Comparison of ENCODE assay signal across 1 cellular context in genomic region chr2:101205521-101205998, GRCh38.
A peak's percentile ranks its signal among the peaks of the same experiment; 100 is the strongest.
TF ChIP-seq lines count a peak whose summit lies in the region.

No MANE protein-coding gene starts in this region.

TF ChIP-seq in HepG2, 621 proteins besides CTCF, POLR2A, EP300 and RAD21 (continued from another document and continues in another):
- TF ChIP-seq, protein P1, sequence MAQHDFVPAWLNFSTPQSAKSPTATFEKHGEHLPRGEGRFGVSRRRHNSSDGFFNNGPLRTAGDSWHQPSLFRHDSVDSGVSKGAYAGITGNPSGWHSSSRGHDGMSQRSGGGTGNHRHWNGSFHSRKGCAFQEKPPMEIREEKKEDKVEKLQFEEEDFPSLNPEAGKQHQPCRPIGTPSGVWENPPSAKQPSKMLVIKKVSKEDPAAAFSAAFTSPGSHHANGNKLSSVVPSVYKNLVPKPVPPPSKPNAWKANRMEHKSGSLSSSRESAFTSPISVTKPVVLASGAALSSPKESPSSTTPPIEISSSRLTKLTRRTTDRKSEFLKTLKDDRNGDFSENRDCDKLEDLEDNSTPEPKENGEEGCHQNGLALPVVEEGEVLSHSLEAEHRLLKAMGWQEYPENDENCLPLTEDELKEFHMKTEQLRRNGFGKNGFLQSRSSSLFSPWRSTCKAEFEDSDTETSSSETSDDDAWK (CRISPR knock-in tag; IDR thresholded peaks at IDR 0.05), result no peak
- TF ChIP-seq SOX5 (CRISPR knock-in tag; IDR thresholded peaks at IDR 0.05; ENCODE audit: borderline replicate concordance) (no peak), ATRX (CRISPR knock-in tag; IDR thresholded peaks at IDR 0.05; ENCODE audit: borderline replicate concordance) (no peak), ZNF563 (CRISPR knock-in tag; IDR thresholded peaks at IDR 0.05) (no peak), ZNF816 (CRISPR knock-in tag; IDR thresholded peaks at IDR 0.05; ENCODE audit: borderline replicate concordance) (no peak), ZNF850 (CRISPR knock-in tag; conservative IDR thresholded peaks at IDR 0.05) (no peak), KAT8 (CRISPR knock-in tag; IDR thresholded peaks at IDR 0.05) (peak; percentile 50; the same call in 1 of the 2 replicates), PITX1 (CRISPR knock-in tag; IDR thresholded peaks at IDR 0.05) (peak; percentile 54; the same call in 1 of the 2 replicates), MAZ (IDR thresholded peaks at IDR 0.05; ENCODE audit: borderline replicate concordance, low read depth, low read length) (no peak), MAZ (CRISPR knock-in tag; IDR thresholded peaks at IDR 0.05; ENCODE audit: low read depth) (no peak), MEF2D (CRISPR knock-in tag; IDR thresholded peaks at IDR 0.05) (no peak), ZMYM3 (CRISPR knock-in tag; IDR thresholded peaks at IDR 0.05) (no peak; the same call in 1 of the 2 replicates), ZNF331 (CRISPR knock-in tag; IDR thresholded peaks at IDR 0.05) (no peak; the same call in 1 of the 2 replicates), THAP11 (CRISPR knock-in tag; IDR thresholded peaks at IDR 0.05) (no peak), ASH2L (IDR thresholded peaks at IDR 0.05; ENCODE audit: insufficient read length, low read depth, low read length) (no peak), ZSCAN25 (CRISPR knock-in tag; IDR thresholded peaks at IDR 0.05) (no peak), ZEB1 (IDR thresholded peaks at IDR 0.05; ENCODE audit: insufficient replicate concordance, low read depth) (no peak), POLR2AphosphoS5 (IDR thresholded peaks at IDR 0.05; ENCODE audit: low read depth, low read length) (no peak), IRF2 (CRISPR knock-in tag; IDR thresholded peaks at IDR 0.05) (peak; percentile 91), ZNF350 (CRISPR knock-in tag; IDR thresholded peaks at IDR 0.05; ENCODE audit: borderline replicate concordance, low read depth) (no peak; the same call in 1 of the 2 replicates), KDM6A (CRISPR knock-in tag; IDR thresholded peaks at IDR 0.05; ENCODE audit: low read depth) (no peak), UBTF (CRISPR knock-in tag; IDR thresholded peaks at IDR 0.05) (no peak), ZFX (CRISPR knock-in tag; IDR thresholded peaks at IDR 0.05; ENCODE audit: low read depth) (peak; percentile 80), ZNF510 (CRISPR knock-in tag; IDR thresholded peaks at IDR 0.05; ENCODE audit: low read depth) (peak; percentile 39; the same call in 1 of the 2 replicates), ZNF383 (CRISPR knock-in tag; IDR thresholded peaks at IDR 0.05; ENCODE audit: borderline replicate concordance) (no peak), MATR3 (CRISPR knock-in tag; IDR thresholded peaks at IDR 0.05) (no peak), ZNF780A (CRISPR knock-in tag; IDR thresholded peaks at IDR 0.05) (no peak), NR0B2 (CRISPR knock-in tag; IDR thresholded peaks at IDR 0.05) (no peak), AGO2 (optimal IDR thresholded peaks at IDR 0.05; ENCODE audit: low read depth, low read length) (no peak), RCOR2 (CRISPR knock-in tag; IDR thresholded peaks at IDR 0.05) (peak; percentile 45; the same call in 1 of the 2 replicates), ZNF232 (CRISPR knock-in tag; IDR thresholded peaks at IDR 0.05; ENCODE audit: borderline replicate concordance) (no peak), NFYC (CRISPR knock-in tag; IDR thresholded peaks at IDR 0.05) (no peak; the same call in 1 of the 2 replicates), FOXK1 (CRISPR knock-in tag; IDR thresholded peaks at IDR 0.05; ENCODE audit: borderline replicate concordance, low read depth) (no peak), IRX3 (CRISPR knock-in tag; IDR thresholded peaks at IDR 0.05; ENCODE audit: borderline replicate concordance, low read depth) (no peak), ZNF451 (CRISPR knock-in tag; IDR thresholded peaks at IDR 0.05) (no peak), ELF1 (CRISPR knock-in tag; IDR thresholded peaks at IDR 0.05) (0 out of 2 replicates have a peak, but pooled peaks have one; percentile 11), GATAD1 (CRISPR knock-in tag; IDR thresholded peaks at IDR 0.05) (no peak), ZNF747 (CRISPR knock-in tag; IDR thresholded peaks at IDR 0.05; ENCODE audit: borderline replicate concordance) (no peak), ZBTB7A (CRISPR knock-in tag; IDR thresholded peaks at IDR 0.05) (no peak), ZFYVE20 (CRISPR knock-in tag; IDR thresholded peaks at IDR 0.05; ENCODE audit: borderline replicate concordance, low read depth) (no peak), NFE2L1 (CRISPR knock-in tag; IDR thresholded peaks at IDR 0.05; ENCODE audit: borderline replicate concordance) (no peak)
- TF ChIP-seq, protein P2, sequence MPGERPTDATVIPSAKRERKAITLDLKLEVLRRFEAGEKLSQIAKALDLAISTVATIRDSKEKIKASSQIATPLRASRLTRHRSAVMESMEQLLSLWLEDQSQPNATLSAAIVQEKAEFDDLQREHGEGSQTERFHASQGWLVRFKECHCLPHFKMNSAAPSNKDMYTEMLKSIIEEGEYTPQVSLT (CRISPR knock-in tag; IDR thresholded peaks at IDR 0.05; ENCODE audit: borderline replicate concordance, low read depth), result no peak
- TF ChIP-seq, protein P3, sequence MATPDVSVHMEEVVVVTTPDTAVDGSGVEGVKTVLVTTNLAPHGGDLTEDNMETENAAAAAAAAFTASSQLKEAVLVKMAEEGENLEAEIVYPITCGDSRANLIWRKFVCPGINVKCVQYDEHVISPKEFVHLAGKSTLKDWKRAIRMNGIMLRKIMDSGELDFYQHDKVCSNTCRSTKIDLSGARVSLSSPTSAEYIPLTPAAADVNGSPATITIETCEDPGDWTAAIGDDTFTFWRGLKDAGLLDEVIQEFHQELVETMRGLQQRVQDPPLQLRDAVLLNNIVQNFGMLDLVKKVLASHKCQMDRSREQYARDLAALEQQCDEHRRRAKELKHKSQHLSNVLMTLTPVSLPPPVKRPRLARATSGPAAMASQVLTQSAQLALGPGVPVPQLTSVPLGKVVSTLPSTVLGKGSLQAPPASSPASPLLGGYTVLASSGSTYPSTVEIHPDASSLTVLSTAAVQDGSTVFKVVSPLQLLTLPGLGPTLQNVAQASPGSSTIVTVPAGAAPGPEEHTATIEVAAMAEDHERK (CRISPR knock-in tag; IDR thresholded peaks at IDR 0.05; ENCODE audit: low read depth), result no peak
- TF ChIP-seq, protein P4, sequence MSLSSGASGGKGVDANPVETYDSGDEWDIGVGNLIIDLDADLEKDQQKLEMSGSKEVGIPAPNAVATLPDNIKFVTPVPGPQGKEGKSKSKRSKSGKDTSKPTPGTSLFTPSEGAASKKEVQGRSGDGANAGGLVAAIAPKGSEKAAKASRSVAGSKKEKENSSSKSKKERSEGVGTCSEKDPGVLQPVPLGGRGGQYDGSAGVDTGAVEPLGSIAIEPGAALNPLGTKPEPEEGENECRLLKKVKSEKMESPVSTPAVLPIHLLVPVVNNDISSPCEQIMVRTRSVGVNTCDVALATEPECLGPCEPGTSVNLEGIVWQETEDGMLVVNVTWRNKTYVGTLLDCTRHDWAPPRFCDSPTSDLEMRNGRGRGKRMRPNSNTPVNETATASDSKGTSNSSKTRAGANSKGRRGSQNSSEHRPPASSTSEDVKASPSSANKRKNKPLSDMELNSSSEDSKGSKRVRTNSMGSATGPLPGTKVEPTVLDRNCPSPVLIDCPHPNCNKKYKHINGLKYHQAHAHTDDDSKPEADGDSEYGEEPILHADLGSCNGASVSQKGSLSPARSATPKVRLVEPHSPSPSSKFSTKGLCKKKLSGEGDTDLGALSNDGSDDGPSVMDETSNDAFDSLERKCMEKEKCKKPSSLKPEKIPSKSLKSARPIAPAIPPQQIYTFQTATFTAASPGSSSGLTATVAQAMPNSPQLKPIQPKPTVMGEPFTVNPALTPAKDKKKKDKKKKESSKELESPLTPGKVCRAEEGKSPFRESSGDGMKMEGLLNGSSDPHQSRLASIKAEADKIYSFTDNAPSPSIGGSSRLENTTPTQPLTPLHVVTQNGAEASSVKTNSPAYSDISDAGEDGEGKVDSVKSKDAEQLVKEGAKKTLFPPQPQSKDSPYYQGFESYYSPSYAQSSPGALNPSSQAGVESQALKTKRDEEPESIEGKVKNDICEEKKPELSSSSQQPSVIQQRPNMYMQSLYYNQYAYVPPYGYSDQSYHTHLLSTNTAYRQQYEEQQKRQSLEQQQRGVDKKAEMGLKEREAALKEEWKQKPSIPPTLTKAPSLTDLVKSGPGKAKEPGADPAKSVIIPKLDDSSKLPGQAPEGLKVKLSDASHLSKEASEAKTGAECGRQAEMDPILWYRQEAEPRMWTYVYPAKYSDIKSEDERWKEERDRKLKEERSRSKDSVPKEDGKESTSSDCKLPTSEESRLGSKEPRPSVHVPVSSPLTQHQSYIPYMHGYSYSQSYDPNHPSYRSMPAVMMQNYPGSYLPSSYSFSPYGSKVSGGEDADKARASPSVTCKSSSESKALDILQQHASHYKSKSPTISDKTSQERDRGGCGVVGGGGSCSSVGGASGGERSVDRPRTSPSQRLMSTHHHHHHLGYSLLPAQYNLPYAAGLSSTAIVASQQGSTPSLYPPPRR (CRISPR knock-in tag; IDR thresholded peaks at IDR 0.05; ENCODE audit: borderline replicate concordance), result no peak
- TF ChIP-seq, protein P5, sequence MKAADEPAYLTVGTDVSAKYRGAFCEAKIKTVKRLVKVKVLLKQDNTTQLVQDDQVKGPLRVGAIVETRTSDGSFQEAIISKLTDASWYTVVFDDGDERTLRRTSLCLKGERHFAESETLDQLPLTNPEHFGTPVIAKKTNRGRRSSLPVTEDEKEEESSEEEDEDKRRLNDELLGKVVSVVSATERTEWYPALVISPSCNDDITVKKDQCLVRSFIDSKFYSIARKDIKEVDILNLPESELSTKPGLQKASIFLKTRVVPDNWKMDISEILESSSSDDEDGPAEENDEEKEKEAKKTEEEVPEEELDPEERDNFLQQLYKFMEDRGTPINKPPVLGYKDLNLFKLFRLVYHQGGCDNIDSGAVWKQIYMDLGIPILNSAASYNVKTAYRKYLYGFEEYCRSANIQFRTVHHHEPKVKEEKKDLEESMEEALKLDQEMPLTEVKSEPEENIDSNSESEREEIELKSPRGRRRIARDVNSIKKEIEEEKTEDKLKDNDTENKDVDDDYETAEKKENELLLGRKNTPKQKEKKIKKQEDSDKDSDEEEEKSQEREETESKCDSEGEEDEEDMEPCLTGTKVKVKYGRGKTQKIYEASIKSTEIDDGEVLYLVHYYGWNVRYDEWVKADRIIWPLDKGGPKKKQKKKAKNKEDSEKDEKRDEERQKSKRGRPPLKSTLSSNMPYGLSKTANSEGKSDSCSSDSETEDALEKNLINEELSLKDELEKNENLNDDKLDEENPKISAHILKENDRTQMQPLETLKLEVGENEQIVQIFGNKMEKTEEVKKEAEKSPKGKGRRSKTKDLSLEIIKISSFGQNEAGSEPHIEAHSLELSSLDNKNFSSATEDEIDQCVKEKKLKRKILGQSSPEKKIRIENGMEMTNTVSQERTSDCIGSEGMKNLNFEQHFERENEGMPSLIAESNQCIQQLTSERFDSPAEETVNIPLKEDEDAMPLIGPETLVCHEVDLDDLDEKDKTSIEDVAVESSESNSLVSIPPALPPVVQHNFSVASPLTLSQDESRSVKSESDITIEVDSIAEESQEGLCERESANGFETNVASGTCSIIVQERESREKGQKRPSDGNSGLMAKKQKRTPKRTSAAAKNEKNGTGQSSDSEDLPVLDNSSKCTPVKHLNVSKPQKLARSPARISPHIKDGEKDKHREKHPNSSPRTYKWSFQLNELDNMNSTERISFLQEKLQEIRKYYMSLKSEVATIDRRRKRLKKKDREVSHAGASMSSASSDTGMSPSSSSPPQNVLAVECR (CRISPR knock-in tag; IDR thresholded peaks at IDR 0.05; ENCODE audit: borderline replicate concordance), result peak; percentile 49; the same call in 1 of the 2 replicates
- TF ChIP-seq, protein P6, sequence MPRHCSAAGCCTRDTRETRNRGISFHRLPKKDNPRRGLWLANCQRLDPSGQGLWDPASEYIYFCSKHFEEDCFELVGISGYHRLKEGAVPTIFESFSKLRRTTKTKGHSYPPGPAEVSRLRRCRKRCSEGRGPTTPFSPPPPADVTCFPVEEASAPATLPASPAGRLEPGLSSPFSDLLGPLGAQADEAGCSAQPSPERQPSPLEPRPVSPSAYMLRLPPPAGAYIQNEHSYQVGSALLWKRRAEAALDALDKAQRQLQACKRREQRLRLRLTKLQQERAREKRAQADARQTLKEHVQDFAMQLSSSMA (CRISPR knock-in tag; IDR thresholded peaks at IDR 0.05), result no peak
- TF ChIP-seq, protein P7, sequence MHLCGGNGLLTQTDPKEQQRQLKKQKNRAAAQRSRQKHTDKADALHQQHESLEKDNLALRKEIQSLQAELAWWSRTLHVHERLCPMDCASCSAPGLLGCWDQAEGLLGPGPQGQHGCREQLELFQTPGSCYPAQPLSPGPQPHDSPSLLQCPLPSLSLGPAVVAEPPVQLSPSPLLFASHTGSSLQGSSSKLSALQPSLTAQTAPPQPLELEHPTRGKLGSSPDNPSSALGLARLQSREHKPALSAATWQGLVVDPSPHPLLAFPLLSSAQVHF (CRISPR knock-in tag; IDR thresholded peaks at IDR 0.05), result no peak
